Comparison of ENCODE assay signal across 8 cellular contexts in the genomic region with DNA sequence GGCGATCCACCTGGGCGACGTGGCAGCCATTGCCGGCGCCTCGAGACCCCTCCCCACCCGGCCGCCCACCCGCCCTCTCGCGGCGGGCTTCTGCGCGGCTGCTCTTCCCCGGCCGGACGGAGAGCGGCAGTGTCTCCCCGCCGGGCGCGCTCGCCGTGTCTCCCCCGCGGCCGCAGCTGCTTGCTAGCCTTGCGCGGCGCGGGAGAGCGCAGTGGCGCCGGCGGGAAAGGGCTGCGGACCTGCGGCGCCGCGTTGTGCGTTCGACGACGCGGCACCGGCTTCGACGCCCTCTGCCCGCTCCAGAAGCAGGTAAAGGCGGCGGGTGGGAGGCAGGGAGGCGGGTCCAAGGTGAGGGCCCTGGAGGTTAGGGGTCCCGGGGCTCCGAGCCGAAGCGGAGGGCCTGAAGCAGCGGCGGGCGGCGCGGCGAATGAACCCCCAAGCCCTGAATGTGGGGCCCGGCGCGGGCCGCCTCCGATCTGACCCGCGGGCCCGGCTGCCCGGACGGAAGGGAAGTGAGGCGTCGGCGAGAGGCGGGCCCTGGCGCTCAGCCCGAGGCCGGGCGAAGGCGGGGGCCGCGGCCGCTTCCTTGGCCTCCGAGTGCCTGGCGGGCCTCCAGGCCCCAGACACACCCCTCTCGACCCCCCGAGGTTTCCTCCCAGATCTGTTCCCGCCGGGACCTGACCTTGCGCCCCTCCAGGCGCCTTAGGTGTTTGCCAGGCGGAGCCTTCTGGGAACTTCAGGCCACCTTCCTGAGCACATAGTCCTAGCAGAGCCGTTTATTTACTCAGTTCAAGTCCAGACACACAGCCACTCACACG. TPM values are rescaled to one million over a fixed set of nuclear protein-coding genes. Genes with fewer than 3 reads are reported as not detected.
DNase-seq lines count a peak whose midpoint lies in the region; ATAC-seq, FAIRE-seq and TF ChIP-seq lines count a peak whose summit lies in the region.

Gene N4BP2, plus strand, starts transcription at position 129 of the 818 bp plus-strand sequence. CDS start 40,491 bp downstream, outside the sequence.

- FAIRE-seq in GM12891 (lab: Jason Lieb, UNC) = peak; percentile 89

- ATAC-seq in HG02840 (IDR thresholded peaks at IDR 0.05; ENCODE audit: low FRiP score, unreplicated experiment) = peak; percentile 56

- no peaks in the 10 kb centered on the region for H3K9me3 Mint-ChIP-seq in T-helper 2 cell treated with Interferon-gamma antibody and Interleukin-4, amounts not matched to agents 5 μg/mL and 100 μg/mL, for 36 hours

- peak; percentile 40; the same call in 1 of the 2 replicates for TF ChIP-seq POLR2A in GM12891 (IDR thresholded peaks at IDR 0.05; ENCODE audit: low read depth, low read length)

- DNase-seq in GM12891 (ENCODE audit: insufficient read length, low spot score) (peak; percentile 71), NCI-H1436 treated with DMSO at 0.1 percent for 48 hours (lab: John Stamatoyannopoulos, UW) (peak; percentile 32), anterior cingulate cortex (lab: John Stamatoyannopoulos, UW) (peak in 57 of 58 donors; percentile 6 to 79 (median 59)), hepatic stellate cell (ENCODE audit: low spot score) (peak; percentile 70), retina (peak; percentile 91), cerebellar nuclear complex (lab: John Stamatoyannopoulos, UW) (no peak)
- peak; percentile 75 for DNase-seq in T-helper 2 cell treated with Interferon-gamma antibody and Interleukin-4, amounts not matched to agents 5 μg/mL and 100 μg/mL, for 36 hours (ENCODE audit: low spot score)

- peak within 1 kb of the TSS; percentile 99 for H3K27ac Mint-ChIP-seq in T-helper 2 cell treated with Interferon-gamma antibody and Interleukin-4, amounts not matched to agents 5 μg/mL and 100 μg/mL, for 36 hours

- peaks cover 30% of the 10 kb centered on the region for H3K4me1 Mint-ChIP-seq in T-helper 2 cell treated with Interferon-gamma antibody and Interleukin-4, amounts not matched to agents 5 μg/mL and 100 μg/mL, for 36 hours (ENCODE audit: low read depth)

- H3K27me3 Mint-ChIP-seq in T-helper 2 cell treated with Interferon-gamma antibody and Interleukin-4, amounts not matched to agents 5 μg/mL and 100 μg/mL, for 36 hours (ENCODE audit: low read depth) = peaks cover 2% of the 10 kb centered on the region

- H3K4me3 Mint-ChIP-seq in T-helper 2 cell treated with Interferon-gamma antibody and Interleukin-4, amounts not matched to agents 5 μg/mL and 100 μg/mL, for 36 hours = peak within 1 kb of the TSS; percentile 99

- H3K36me3 Mint-ChIP-seq in T-helper 2 cell treated with Interferon-gamma antibody and Interleukin-4, amounts not matched to agents 5 μg/mL and 100 μg/mL, for 36 hours (ENCODE audit: low read depth) = peaks cover 7% of the 10 kb centered on the region

TF ChIP-seq in GM12891, 5 proteins besides CTCF, POLR2A, EP300 and RAD21:
- peak; percentile 41; the same call in 1 of the 2 replicates for TF ChIP-seq POLR2AphosphoS5 (IDR thresholded peaks at IDR 0.05; ENCODE audit: low read depth, low read length)
- peak; percentile 57 for TF ChIP-seq PAX5 (IDR thresholded peaks at IDR 0.05; ENCODE audit: insufficient read depth, low read length, severe bottlenecking)
- no peak for TF ChIP-seq POU2F2 (IDR thresholded peaks at IDR 0.05; ENCODE audit: low read depth, low read length)
- peak; percentile 50; the same call in 1 of the 2 replicates for TF ChIP-seq SPI1 (IDR thresholded peaks at IDR 0.05; ENCODE audit: low read depth, low read length)
- 0 out of 2 replicates have a peak, but pooled peaks have one; percentile 11 for TF ChIP-seq TAF1 (IDR thresholded peaks at IDR 0.05; ENCODE audit: low read depth, low read length)
TF ChIP-seq in GM12891: peak in this region for 4.

RNA-seq across cellular contexts. Expression of gene N4BP2, which starts in this region (rescaled TPM):
- polyA plus RNA-seq in GM12891 (2012; ENCODE audit: low read depth, missing spikeins) = 3.6 TPM

Comparison
In these comparisons a context has a peak if more than half of its experiments do, and no peak if none do; other contexts are left out.
1. DNase-seq: peak in GM12891 (single experiment), NCI-H1436 treated with DMSO at 0.1 percent for 48 hours (single experiment), T-helper 2 cell treated with Interferon-gamma antibody and Interleukin-4, amounts not matched to agents 5 μg/mL and 100 μg/mL, for 36 hours (single experiment), anterior cingulate cortex (57 of 58), hepatic stellate cell (single experiment) and retina (single experiment); none in cerebellar nuclear complex (0 of 2).